In genomic region chr13:80513196-80513595, GRCh38 we compare ENCODE assay signal across 27 cellular contexts.
"Had no signal": no experiment of that assay in that cellular context is flagged by ENCODE, and none has a peak within 500 bp of the region (broad histone marks: within the 10 kb centered on the region; RNA-seq: fewer than 3 reads in every experiment).

No MANE protein-coding gene starts in this region.

- H3K27ac ChIP-seq: stomach, suprapubic skin, testis, thoracic aorta, thyroid gland, tibial artery, tibial nerve, transverse colon, upper lobe of left lung, upper lobe of right lung, uterus, vagina had no signal

- H3K27me3 ChIP-seq: stomach, suprapubic skin, testis, thyroid gland, tibial artery, tibial nerve, transverse colon, upper lobe of left lung, upper lobe of right lung, uterus, vagina had no signal

- FAIRE-seq: urothelium cell line had no signal

- ATAC-seq: stimulated activated effector memory CD8-positive, alpha-beta T cell treated with anti-CD3 and anti-CD28 coated beads, Interleukin-12 subunit alpha, Interleukin-12 subunit beta, amount 100 ng/mL, for 72 hours; stimulated activated memory B cell treated with anti-CD40 and anti-IgM and Interleukin-4, amounts not matched to agents 10 μg/mL and 1 μg/mL and 100 μg/mL, for 72 hours; stimulated activated naive B cell treated with anti-CD40 and anti-IgM and Interleukin-4, amounts not matched to agents 10 μg/mL and 1 μg/mL and 100 μg/mL, for 72 hours; stimulated activated naive CD8-positive, alpha-beta T cell treated with anti-CD3 and anti-CD28 coated beads, Interleukin-15, amount 100 ng/mL, for 72 hours; stimulated activated naive CD8-positive, alpha-beta T cell treated with anti-CD3 and anti-CD28 coated beads, Interleukin-15, Interleukin-2, amounts not matched to agents 100 U/mL and 50 U/mL, for 24 hours; upper lobe of right lung had no signal

- H3K4me3 ChIP-seq: stomach, suprapubic skin, testis, thoracic aorta, thyroid gland, tibial artery, tibial nerve, transverse colon, upper lobe of left lung, upper lobe of right lung, uterus, vagina had no signal

- H3K36me3 ChIP-seq: stomach, suprapubic skin, thoracic aorta, thyroid gland, tibial nerve, transverse colon, upper lobe of left lung, upper lobe of right lung, uterus, vagina had no signal

- H3K9me3 ChIP-seq: testis, thoracic aorta, thyroid gland, tibial artery, upper lobe of left lung, upper lobe of right lung, uterus, vagina had no signal

- H3K4me1 ChIP-seq: stomach, suprapubic skin, testis, thyroid gland, tibial artery, tibial nerve, transverse colon, upper lobe of left lung, upper lobe of right lung, uterus, vagina had no signal

- DNase-seq: stimulated activated CD4-positive, alpha-beta T cell treated with anti-CD3 and anti-CD28 coated beads, Interleukin-2, amount 100 ng/mL, for 48 hours; stimulated activated CD4-positive, alpha-beta T cell treated with anti-CD3 and anti-CD28 coated beads, Interleukin-4, amount 100 ng/mL, for 1 hour; stimulated activated CD4-positive, alpha-beta T cell treated with anti-CD3 and anti-CD28 coated beads, Interleukin-4, amount 100 ng/mL, for 24 hours; stimulated activated CD4-positive, alpha-beta T cell treated with anti-CD3 and anti-CD28 coated beads, Interleukin-4, amount 100 ng/mL, for 4 hours; stimulated activated CD8-positive, alpha-beta memory T cell treated with anti-CD3 and anti-CD28 coated beads, Interleukin-4, amount 100 ng/mL, for 48 hours; stimulated activated naive B cell treated with anti-CD40 and anti-IgM and Interleukin-4, amounts not matched to agents 10 μg/mL and 1 μg/mL and 100 μg/mL, for 72 hours; stimulated activated naive CD4-positive, alpha-beta T cell; stimulated activated naive CD4-positive, alpha-beta T cell treated with Interleukin-2 at 50 U/mL for 16 hours; stimulated activated naive CD8-positive, alpha-beta T cell treated with anti-CD3 and anti-CD28 coated beads, Interleukin-15, amount 100 ng/mL, for 72 hours; stimulated activated naive CD8-positive, alpha-beta T cell treated with anti-CD3 and anti-CD28 coated beads, Interleukin-15, Interleukin-2, amounts not matched to agents 100 U/mL and 50 U/mL, for 24 hours; stomach; substantia nigra; testis; thyroid gland; tibial artery; transverse colon; trophoblast cell; upper lobe of left lung; upper lobe of right lung; uterus had no signal
